1 cellular context compared by ENCODE assay signal in the genomic region with DNA sequence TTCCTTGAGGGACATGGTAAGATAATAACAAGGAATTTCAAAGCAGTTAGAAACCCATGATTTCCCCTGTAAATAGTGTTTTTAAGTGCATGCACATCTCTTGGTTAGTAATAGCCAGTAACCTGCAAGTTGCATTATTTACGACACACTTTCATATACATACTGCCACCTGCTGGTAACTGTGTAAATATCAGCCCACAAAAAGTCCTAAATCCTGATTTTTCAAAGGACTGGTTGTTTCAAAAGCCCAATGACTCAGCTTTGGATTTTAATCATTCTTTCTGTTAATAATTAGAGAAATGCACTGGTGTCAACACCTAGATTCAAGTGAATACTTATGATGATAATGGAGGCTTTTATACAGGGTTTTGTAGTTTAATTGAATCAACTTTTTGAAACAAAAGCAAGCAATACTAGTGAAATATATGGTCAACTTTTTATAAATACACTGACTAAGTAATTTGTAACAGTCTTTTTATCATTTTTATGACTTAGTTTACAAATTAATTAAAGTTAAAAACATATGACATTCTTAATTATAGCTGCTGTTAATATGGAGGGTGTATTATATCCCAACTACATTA.
TF ChIP-seq lines count a peak whose summit lies in the region.

No MANE protein-coding gene starts in this region.

TF ChIP-seq in endothelial cell of umbilical vein, 7 proteins besides CTCF, POLR2A, EP300 and RAD21 (continued from another document):
- TF ChIP-seq, protein P1, sequence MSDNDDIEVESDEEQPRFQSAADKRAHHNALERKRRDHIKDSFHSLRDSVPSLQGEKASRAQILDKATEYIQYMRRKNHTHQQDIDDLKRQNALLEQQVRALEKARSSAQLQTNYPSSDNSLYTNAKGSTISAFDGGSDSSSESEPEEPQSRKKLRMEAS (IDR thresholded peaks at IDR 0.05; ENCODE audit: insufficient read depth, insufficient read length), result no peak
- TF ChIP-seq GATA2 (IDR thresholded peaks at IDR 0.05; ENCODE audit: insufficient read depth, insufficient read length, low read depth, low read length), result no peak
- TF ChIP-seq JUN (IDR thresholded peaks at IDR 0.05; ENCODE audit: borderline replicate concordance, insufficient read depth, insufficient read length, low read depth), result no peak
- no peak for TF ChIP-seq FOS (IDR thresholded peaks at IDR 0.05; ENCODE audit: borderline replicate concordance, insufficient read depth, low read length)
- TF ChIP-seq EZH2 (IDR thresholded peaks at IDR 0.05; ENCODE audit: borderline replicate concordance, low read depth, low read length, severe bottlenecking), result no peak
TF ChIP-seq in endothelial cell of umbilical vein: peak in this region for 0.
